ENCODE assay signal across 32 cellular contexts in the genomic region with DNA sequence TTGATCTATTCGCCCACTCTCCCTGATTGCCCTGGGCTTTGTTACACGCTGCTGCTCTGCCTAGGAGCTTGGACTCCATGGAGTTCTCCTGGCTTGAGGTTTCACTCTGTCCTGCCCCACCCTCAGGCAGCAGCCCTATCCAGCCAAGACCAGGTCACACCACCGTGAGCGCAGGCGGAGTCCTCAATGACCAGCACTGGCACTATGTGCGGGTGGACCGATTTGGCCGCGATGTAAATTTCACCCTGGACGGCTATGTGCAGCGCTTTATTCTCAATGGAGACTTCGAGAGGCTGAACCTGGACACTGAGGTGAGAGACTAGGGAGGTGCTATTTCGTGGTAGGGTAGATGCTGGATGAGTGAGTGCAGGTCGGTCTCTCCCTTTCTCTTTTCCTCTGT. TPM values are rescaled to one million over a fixed set of nuclear protein-coding genes. Genes with fewer than 3 reads are reported as not detected.
"Had no signal": no experiment of that assay in that cellular context is flagged by ENCODE, and none has a peak within 500 bp of the region (broad histone marks: within the 10 kb centered on the region; RNA-seq: fewer than 3 reads in every experiment).

No MANE protein-coding gene starts in this region.

- DNase-seq: activated CD4-positive, alpha-beta T cell treated with anti-CD3 and anti-CD28 coated beads for 48 hours; activated CD4-positive, alpha-beta T cell treated with anti-CD3 and anti-CD28 coated beads, Interleukin-2, amount 50 U/mL, for 48 hours; activated CD8-positive, alpha-beta memory T cell treated with anti-CD3 and anti-CD28 coated beads for 24 hours; activated effector memory CD4-positive, alpha-beta T cell treated with Interleukin-2 at 50 U/mL for 16 hours; activated naive CD4-positive, alpha-beta T cell treated with Interleukin-2 at 50 U/mL for 16 hours; adrenal gland; aorta; body of pancreas; cortex of kidney; effector memory CD8-positive, alpha-beta T cell; foreskin fibroblast; heart left ventricle; hypothalamus; immature natural killer cell; kidney glomerular epithelial cell; lower lobe of right lung; natural killer cell; nucleus accumbens; stimulated activated CD4-positive, alpha-beta T cell treated with anti-CD3 and anti-CD28 coated beads, Interleukin-15, amount 100 ng/mL, for 24 hours; stimulated activated CD4-positive, alpha-beta T cell treated with anti-CD3 and anti-CD28 coated beads, Interleukin-2, amount 100 ng/mL, for 24 hours; stimulated activated naive CD4-positive, alpha-beta T cell treated with Interleukin-2 at 50 U/mL for 16 hours; T-helper 17 cell; T1000; testis; transverse colon; WERI-Rb-1 had no signal

- H3K36me3 Mint-ChIP-seq: activated naive CD8-positive, alpha-beta T cell; natural killer cell had no signal

- H3K27ac Mint-ChIP-seq: activated naive CD8-positive, alpha-beta T cell; immature natural killer cell; natural killer cell; T-helper 17 cell had no signal

- H3K4me3 Mint-ChIP-seq: activated naive CD8-positive, alpha-beta T cell; natural killer cell; T-helper 17 cell had no signal

- ATAC-seq: activated CD4-positive, CD25-positive, alpha-beta regulatory T cell treated with anti-CD3 and anti-CD28 coated beads, Interleukin-2, amount 50 U/mL, for 24 hours; body of pancreas; effector memory CD8-positive, alpha-beta T cell; esophagus mucosa; heart left ventricle; left lung; lower lobe of right lung; natural killer cell; right cardiac atrium; T-helper 17 cell had no signal

- H3K9me3 Mint-ChIP-seq: effector memory CD8-positive, alpha-beta T cell; natural killer cell had no signal

- FAIRE-seq: urothelium cell line had no signal

RNA-seq across cellular contexts. Expression of a gene that starts 9.0 kb away (rescaled TPM):
- polyA plus RNA-seq: immature natural killer cell had no signal
